15 cellular contexts compared by ENCODE assay signal in the genomic region with DNA sequence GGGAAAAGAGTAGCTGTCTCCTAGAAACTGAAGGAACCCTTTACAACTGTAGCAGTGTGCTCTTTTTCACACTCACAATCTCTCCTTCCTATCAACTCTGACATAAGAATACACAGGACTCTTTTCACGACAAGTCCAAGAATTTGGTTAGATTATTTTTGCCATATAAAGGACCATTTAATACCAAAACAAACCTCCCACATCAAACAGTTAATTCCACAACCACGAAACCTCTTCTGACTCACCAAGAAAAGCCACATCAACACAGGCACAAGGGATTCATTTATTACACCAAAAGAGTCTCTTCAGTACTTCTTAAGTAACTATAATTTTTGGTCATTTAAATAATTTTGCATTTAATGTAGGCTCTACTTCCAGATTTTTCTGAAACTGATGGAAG.
DNase-seq lines count a peak whose midpoint lies in the region; ATAC-seq and TF ChIP-seq lines count a peak whose summit lies in the region.
"Had no signal": no experiment of that assay in that cellular context is flagged by ENCODE, and none has a peak within 500 bp of the region (broad histone marks: within the 10 kb centered on the region; RNA-seq: fewer than 3 reads in every experiment).

No MANE protein-coding gene starts in this region.

- H3K4me3 ChIP-seq in brain microvascular endothelial cell (ENCODE audit: low read depth, low read length) (no peak overlapping the region), kidney epithelial cell (ENCODE audit: low read depth, low read length) (no peak overlapping the region), vagina (no peak overlapping the region)
- no peak overlapping the region for H3K4me3 ChIP-seq in effector memory CD4-positive, alpha-beta T cell (ENCODE audit: insufficient read depth, low read depth, low read length, poor library complexity, severe bottlenecking)
- H3K4me3 ChIP-seq: ovary had no signal

- H3K27me3 ChIP-seq in brain microvascular endothelial cell (replicated peaks) (no peaks in the 10 kb centered on the region), kidney epithelial cell (ENCODE audit: control insufficient read depth, insufficient read depth, low read length) (no peaks in the 10 kb centered on the region), vagina (no peaks in the 10 kb centered on the region)
- no peaks in the 10 kb centered on the region for H3K27me3 ChIP-seq in effector memory CD4-positive, alpha-beta T cell (replicated peaks; ENCODE audit: control insufficient read depth, insufficient read depth, low read length, poor library complexity, severe bottlenecking)
- H3K27me3 ChIP-seq: ovary had no signal

- TF ChIP-seq CTCF in brain microvascular endothelial cell (IDR thresholded peaks at IDR 0.05; ENCODE audit: low read depth, low read length, missing control alignments) (no peak), kidney epithelial cell (IDR thresholded peaks at IDR 0.05; ENCODE audit: insufficient read depth, low read length, poor library complexity, severe bottlenecking) (no peak), vagina (IDR thresholded peaks at IDR 0.05) (no peak)

- intact Hi-C loops in vagina (cut with DNase I), result no loop called here

- H3K36me3 ChIP-seq in brain microvascular endothelial cell (replicated peaks) (no peaks in the 10 kb centered on the region), kidney epithelial cell (ENCODE audit: control insufficient read depth, insufficient read depth, low read length) (no peaks in the 10 kb centered on the region), vagina (no peaks in the 10 kb centered on the region)
- H3K36me3 ChIP-seq in effector memory CD4-positive, alpha-beta T cell (ENCODE audit: control insufficient read depth, insufficient read depth, low read length), result no peaks in the 10 kb centered on the region
- H3K36me3 ChIP-seq: ovary had no signal

- DNase-seq in HS-27A (ENCODE audit: low read depth), result peak; percentile 35
- peak; percentile 50 for DNase-seq in brain microvascular endothelial cell
- peak; percentile 43 for DNase-seq in kidney epithelial cell (ENCODE audit: low read depth)
- no peak for DNase-seq in vagina (ENCODE audit: extremely low spot score in 2 of 2)
- no peak for DNase-seq in effector memory CD4-positive, alpha-beta T cell
- no peak for DNase-seq in middle frontal gyrus (ENCODE audit: extremely low spot score, low spot score)
- DNase-seq: activated CD4-positive, CD25-positive, alpha-beta regulatory T cell treated with anti-CD3 and anti-CD28 coated beads, Interleukin-2, amount 50 U/mL, for 72 hours; NCI-H1105; NCI-H526; ovary; SHP77; stimulated activated naive CD4-positive, alpha-beta T cell had no signal

- in situ Hi-C loops in brain microvascular endothelial cell (cut with HindIII; ENCODE audit: low pct_ligation_motif_present, low sequenced_read_pairs), result no loop called here

- no peak for TF ChIP-seq POLR2A in vagina (IDR thresholded peaks at IDR 0.05)

- H3K9me3 ChIP-seq in vagina, result no peaks in the 10 kb centered on the region
- H3K9me3 ChIP-seq in effector memory CD4-positive, alpha-beta T cell (ENCODE audit: control insufficient read depth, low read length), result no peaks in the 10 kb centered on the region
- H3K9me3 ChIP-seq: ovary had no signal

- ATAC-seq in HG02870 (IDR thresholded peaks at IDR 0.05; ENCODE audit: unreplicated experiment), result no peak
- ATAC-seq: left lobe of liver had no signal

- peak overlapping the region; percentile 74 for H3K27ac ChIP-seq in brain microvascular endothelial cell
- peak overlapping the region; percentile 9 for H3K27ac ChIP-seq in vagina
- no peak overlapping the region for H3K27ac ChIP-seq in effector memory CD4-positive, alpha-beta T cell (ENCODE audit: insufficient read depth, low read length, poor library complexity, severe bottlenecking)
- H3K27ac ChIP-seq: HL-60, ovary had no signal

- peaks cover 46% of the 10 kb centered on the region for H3K4me1 ChIP-seq in vagina
- H3K4me1 ChIP-seq in effector memory CD4-positive, alpha-beta T cell (ENCODE audit: control insufficient read depth, insufficient read depth, low read length, poor library complexity, severe bottlenecking), result no peaks in the 10 kb centered on the region

Comparison
In these comparisons a context has a peak if more than half of its experiments do, and no peak if none do; other contexts are left out.
1. DNase-seq: peak in HS-27A (single experiment), brain microvascular endothelial cell (single experiment) and kidney epithelial cell (single experiment); none in vagina (0 of 2), effector memory CD4-positive, alpha-beta T cell (0 of 3) and middle frontal gyrus (single experiment).